Comparison of ENCODE assay signal across 1 cellular context in genomic region chr3:93961026-93961425, GRCh38.
TF ChIP-seq lines count a peak whose summit lies in the region.

No MANE protein-coding gene starts in this region.

TF ChIP-seq in HepG2, 621 proteins besides CTCF, POLR2A, EP300 and RAD21:
- no peak for TF ChIP-seq ZNF772 (CRISPR knock-in tag; IDR thresholded peaks at IDR 0.05)
- no peak for TF ChIP-seq SKI (IDR thresholded peaks at IDR 0.05; ENCODE audit: partially characterized antibody)
- no peak for TF ChIP-seq ZNF329 (CRISPR knock-in tag; IDR thresholded peaks at IDR 0.05; ENCODE audit: low read depth)
- TF ChIP-seq RFX5 (IDR thresholded peaks at IDR 0.05; ENCODE audit: low read depth, low read length): no peak
- TF ChIP-seq SETDB1 (CRISPR knock-in tag; IDR thresholded peaks at IDR 0.05; ENCODE audit: borderline replicate concordance): no peak
- TF ChIP-seq ARNTL (CRISPR knock-in tag; IDR thresholded peaks at IDR 0.05): no peak
- TF ChIP-seq ZNF558 (CRISPR knock-in tag; IDR thresholded peaks at IDR 0.05; ENCODE audit: borderline replicate concordance): no peak
- TF ChIP-seq UBTF (CRISPR knock-in tag; IDR thresholded peaks at IDR 0.05): no peak
- no peak for TF ChIP-seq KDM1A (CRISPR knock-in tag; IDR thresholded peaks at IDR 0.05)
- no peak for TF ChIP-seq ZNF605 (CRISPR knock-in tag; IDR thresholded peaks at IDR 0.05)
- TF ChIP-seq ZKSCAN1 (IDR thresholded peaks at IDR 0.05; ENCODE audit: low read length): no peak
